ENCODE assay signal across 13 cellular contexts in the genomic region with DNA sequence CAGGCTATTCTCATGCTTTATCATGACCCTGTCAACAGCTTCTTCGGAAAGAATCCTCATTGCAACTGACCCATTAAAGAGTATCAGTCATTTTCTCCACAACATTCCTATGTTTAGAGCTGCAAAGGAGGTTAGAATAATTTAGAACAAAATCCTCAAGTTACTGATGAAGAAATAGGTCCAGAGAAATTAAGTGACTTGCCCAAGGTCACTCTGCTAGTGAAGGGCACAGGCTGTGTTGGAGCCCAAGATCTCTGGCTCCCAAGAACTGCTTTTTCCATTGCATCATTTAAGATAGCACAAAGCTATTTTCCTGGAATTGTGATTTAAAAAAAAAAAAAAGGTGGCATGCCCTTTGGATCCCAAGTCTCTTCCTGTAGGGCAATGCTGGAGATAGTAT. TPM values are rescaled to one million over a fixed set of nuclear protein-coding genes. Genes with fewer than 3 reads are reported as not detected.
DNase-seq lines count a peak whose midpoint lies in the region; ATAC-seq and TF ChIP-seq lines count a peak whose summit lies in the region.
"Had no signal": no experiment of that assay in that cellular context is flagged by ENCODE, and none has a peak within 500 bp of the region (broad histone marks: within the 10 kb centered on the region; RNA-seq: fewer than 3 reads in every experiment).

No MANE protein-coding gene starts in this region.

- H3K4me1 Mint-ChIP-seq in activated CD4-positive, alpha-beta memory T cell treated with anti-CD3 and anti-CD28 coated beads, Interleukin-2, amount 10 ng/mL, durations not matched to agents 7 days and 5 days: peaks cover 56% of the 10 kb centered on the region
- H3K4me1 Mint-ChIP-seq in activated CD4-positive, alpha-beta memory T cell treated with anti-CD3 and anti-CD28 coated beads for 36 hours (ENCODE audit: low read depth): peaks cover 29% of the 10 kb centered on the region
- H3K4me1 Mint-ChIP-seq in activated T-helper 1 cell treated with anti-CD3 and anti-CD28 coated beads, Interleukin-12 subunit alpha, Interleukin-12 subunit beta, Interleukin-2, Interleukin-4 antibody, amounts not matched to agents 30 ng/mL and 10 ng/mL and 1 ng/mL, durations not matched to agents 14 hours and 24 hours and 36 hours (ENCODE audit: low read depth): peaks cover 54% of the 10 kb centered on the region

- no peaks in the 10 kb centered on the region for H3K9me3 ChIP-seq in spleen
- H3K9me3 ChIP-seq: prostate gland had no signal

- POLR2A ChIA-PET in activated CD4-positive, alpha-beta memory T cell treated with anti-CD3 and anti-CD28 coated beads, Interleukin-2, amount 10 ng/mL, durations not matched to agents 7 days and 5 days (lab: Charles Lee): interaction anchor here (1.0 to 4.9 kb wide), 5 partner anchors 9 to 49 kb away, joined by 3 to 44 read pairs (median 15); partner anchors contain the start of genes IRS1 and RHBDD1
- POLR2A ChIA-PET in activated CD4-positive, alpha-beta memory T cell treated with anti-CD3 and anti-CD28 coated beads for 36 hours (lab: Charles Lee): interaction anchor here (1.5 kb wide), 1 partner anchor 10 kb away, joined by 3 read pairs; no protein-coding TSS in a partner anchor

- H3K27ac ChIP-seq in spleen: peak overlapping the region in 6 of 8 donors; percentile 32 to 94 (median 92)

- H3K27me3 ChIP-seq in spleen (replicated peaks in 1 of 7): no peaks in the 10 kb centered on the region

- H3K4me3 ChIP-seq in spleen: no peak overlapping the region

- peaks cover 4 to 51% (median 29%) of the 10 kb centered on the region in 6 donors for H3K4me1 ChIP-seq in spleen
- H3K4me1 ChIP-seq: prostate gland had no signal

- no peak overlapping the region for H3K4me3 Mint-ChIP-seq in activated CD4-positive, alpha-beta memory T cell treated with anti-CD3 and anti-CD28 coated beads, Interleukin-2, amount 10 ng/mL, durations not matched to agents 7 days and 5 days
- H3K4me3 Mint-ChIP-seq in activated CD4-positive, alpha-beta memory T cell treated with anti-CD3 and anti-CD28 coated beads for 36 hours: no peak overlapping the region
- peak overlapping the region; percentile 89 for H3K4me3 Mint-ChIP-seq in activated T-helper 1 cell treated with anti-CD3 and anti-CD28 coated beads, Interleukin-12 subunit alpha, Interleukin-12 subunit beta, Interleukin-2, Interleukin-4 antibody, amounts not matched to agents 30 ng/mL and 10 ng/mL and 1 ng/mL, durations not matched to agents 14 hours and 24 hours and 36 hours

- ATAC-seq in left ventricle myocardium superior (peak; percentile 23), GM18517 (IDR thresholded peaks at IDR 0.05; ENCODE audit: unreplicated experiment) (no peak)

- H3K36me3 ChIP-seq in spleen: no peaks in the 10 kb centered on the region
- H3K36me3 ChIP-seq: prostate gland had no signal

- no peaks in the 10 kb centered on the region for H3K9me3 Mint-ChIP-seq in activated CD4-positive, alpha-beta memory T cell treated with anti-CD3 and anti-CD28 coated beads, Interleukin-2, amount 10 ng/mL, durations not matched to agents 7 days and 5 days
- H3K9me3 Mint-ChIP-seq in activated CD4-positive, alpha-beta memory T cell treated with anti-CD3 and anti-CD28 coated beads for 36 hours: no peaks in the 10 kb centered on the region
- H3K9me3 Mint-ChIP-seq in activated T-helper 1 cell treated with anti-CD3 and anti-CD28 coated beads, Interleukin-12 subunit alpha, Interleukin-12 subunit beta, Interleukin-2, Interleukin-4 antibody, amounts not matched to agents 30 ng/mL and 10 ng/mL and 1 ng/mL, durations not matched to agents 14 hours and 24 hours and 36 hours: peaks cover 4% of the 10 kb centered on the region

- H3K27ac Mint-ChIP-seq in activated CD4-positive, alpha-beta memory T cell treated with anti-CD3 and anti-CD28 coated beads, Interleukin-2, amount 10 ng/mL, durations not matched to agents 7 days and 5 days: peak overlapping the region; percentile 21
- H3K27ac Mint-ChIP-seq in activated CD4-positive, alpha-beta memory T cell treated with anti-CD3 and anti-CD28 coated beads for 36 hours: no peak overlapping the region
- H3K27ac Mint-ChIP-seq in activated T-helper 1 cell treated with anti-CD3 and anti-CD28 coated beads, Interleukin-12 subunit alpha, Interleukin-12 subunit beta, Interleukin-2, Interleukin-4 antibody, amounts not matched to agents 30 ng/mL and 10 ng/mL and 1 ng/mL, durations not matched to agents 14 hours and 24 hours and 36 hours: peak overlapping the region; percentile 65

- TF ChIP-seq POLR2A in spleen (IDR thresholded peaks at IDR 0.05): no peak

- CTCF ChIA-PET in activated CD4-positive, alpha-beta memory T cell treated with anti-CD3 and anti-CD28 coated beads, Interleukin-2, amount 10 ng/mL, durations not matched to agents 7 days and 5 days (lab: Charles Lee): interaction anchor here (1.1 to 1.5 kb wide), 5 partner anchors 9 to 19 kb away, joined by 4 to 7 read pairs (median 6); partner anchors contain the start of gene IRS1
- CTCF ChIA-PET in activated CD4-positive, alpha-beta memory T cell treated with anti-CD3 and anti-CD28 coated beads for 36 hours (lab: Charles Lee): interaction anchor here (0.6 to 3.4 kb wide), 3 partner anchors 10 to 88 kb away, joined by 3 to 19 read pairs (median 14); partner anchors contain the start of gene IRS1

- intact Hi-C loops in activated CD4-positive, alpha-beta memory T cell treated with anti-CD3 and anti-CD28 coated beads for 36 hours (cut with micrococcal nuclease): loop anchor here (2.0 to 10.0 kb wide), 5 partner anchors 17 to 1865 kb away; partner anchors contain the start of gene MFF
- intact Hi-C loops in activated T-helper 1 cell treated with anti-CD3 and anti-CD28 coated beads, Interleukin-12 subunit alpha, Interleukin-12 subunit beta, Interleukin-2, Interleukin-4 antibody, amounts not matched to agents 30 ng/mL and 10 ng/mL and 1 ng/mL, durations not matched to agents 14 hours and 24 hours and 36 hours (cut with micrococcal nuclease): loop anchor here (2.0 to 10.0 kb wide), 5 partner anchors 17 to 1855 kb away; partner anchors contain the start of gene MFF
- intact Hi-C loops in left ventricle myocardium superior (cut with micrococcal nuclease): no loop called here
- intact Hi-C loops in spleen (cut with DNase I; ENCODE audit: low total_unique reads): no loop called here

- H3K36me3 Mint-ChIP-seq in activated CD4-positive, alpha-beta memory T cell treated with anti-CD3 and anti-CD28 coated beads, Interleukin-2, amount 10 ng/mL, durations not matched to agents 7 days and 5 days (ENCODE audit: low read depth): peaks cover 40% of the 10 kb centered on the region
- peaks cover 3% of the 10 kb centered on the region for H3K36me3 Mint-ChIP-seq in activated CD4-positive, alpha-beta memory T cell treated with anti-CD3 and anti-CD28 coated beads for 36 hours
- peaks cover 18% of the 10 kb centered on the region for H3K36me3 Mint-ChIP-seq in activated T-helper 1 cell treated with anti-CD3 and anti-CD28 coated beads, Interleukin-12 subunit alpha, Interleukin-12 subunit beta, Interleukin-2, Interleukin-4 antibody, amounts not matched to agents 30 ng/mL and 10 ng/mL and 1 ng/mL, durations not matched to agents 14 hours and 24 hours and 36 hours (ENCODE audit: low read depth)

- DNase-seq in activated CD4-positive, alpha-beta memory T cell treated with anti-CD3 and anti-CD28 coated beads, Interleukin-2, amount 10 ng/mL, durations not matched to agents 7 days and 5 days: no peak
- DNase-seq in activated CD4-positive, alpha-beta memory T cell treated with anti-CD3 and anti-CD28 coated beads for 36 hours: no peak
- DNase-seq in activated T-helper 1 cell treated with anti-CD3 and anti-CD28 coated beads, Interleukin-12 subunit alpha, Interleukin-12 subunit beta, Interleukin-2, Interleukin-4 antibody, amounts not matched to agents 30 ng/mL and 10 ng/mL and 1 ng/mL, durations not matched to agents 14 hours and 24 hours and 36 hours (ENCODE audit: low spot score): no peak
- no peak for DNase-seq in left ventricle myocardium superior
- no peak for DNase-seq in spleen
- no peak for DNase-seq in A172 (ENCODE audit: low spot score)
- no peak for DNase-seq in GOT3 (lab: John Stamatoyannopoulos, UW)
- DNase-seq: erythroblast, KBM-7, kidney glomerular epithelial cell, NCI-H2171 had no signal

- no peaks in the 10 kb centered on the region for H3K27me3 Mint-ChIP-seq in activated CD4-positive, alpha-beta memory T cell treated with anti-CD3 and anti-CD28 coated beads, Interleukin-2, amount 10 ng/mL, durations not matched to agents 7 days and 5 days
- no peaks in the 10 kb centered on the region for H3K27me3 Mint-ChIP-seq in activated CD4-positive, alpha-beta memory T cell treated with anti-CD3 and anti-CD28 coated beads for 36 hours
- H3K27me3 Mint-ChIP-seq in activated T-helper 1 cell treated with anti-CD3 and anti-CD28 coated beads, Interleukin-12 subunit alpha, Interleukin-12 subunit beta, Interleukin-2, Interleukin-4 antibody, amounts not matched to agents 30 ng/mL and 10 ng/mL and 1 ng/mL, durations not matched to agents 14 hours and 24 hours and 36 hours (ENCODE audit: insufficient read depth): no peaks in the 10 kb centered on the region

- WGBS in spleen, 5 donors: 74 to 88% (median 81%) methylated on average over 1 of the region's 1 CpG

- TF ChIP-seq CTCF in spleen (IDR thresholded peaks at IDR 0.05 in 8 of 11, conservative IDR thresholded peaks at IDR 0.05 in 3 of 11): no peak

RNA-seq across cellular contexts. Expression of gene IRS1, which starts 9.6 kb away (rescaled TPM):
- total RNA-seq in activated CD4-positive, alpha-beta memory T cell treated with anti-CD3 and anti-CD28 coated beads, Interleukin-2, amount 10 ng/mL, durations not matched to agents 7 days and 5 days: 1 to 10 TPM; 7.2 to 7.4 TPM
- 1 to 10 TPM; 2.0 to 2.1 TPM for total RNA-seq in activated CD4-positive, alpha-beta memory T cell treated with anti-CD3 and anti-CD28 coated beads for 36 hours
- total RNA-seq in activated T-helper 1 cell treated with anti-CD3 and anti-CD28 coated beads, Interleukin-12 subunit alpha, Interleukin-12 subunit beta, Interleukin-2, Interleukin-4 antibody, amounts not matched to agents 30 ng/mL and 10 ng/mL and 1 ng/mL, durations not matched to agents 14 hours and 24 hours and 36 hours: 3.8 and 4.2 TPM in 2 replicates
- total RNA-seq in left ventricle myocardium superior (24.1 TPM), spleen (10 to 100 TPM in 2 of 7 donors, 1 to 10 TPM in 5; 6.2 to 11.6 (median 9.3) TPM)
- 1 to 10 TPM in 2 of 3 donors, under 1 TPM in 1; 0.89 to 1.5 (median 1.2) TPM for polyA plus RNA-seq in spleen
- 6.6 and 7.0 TPM in 2 replicates for total RNA-seq in A172 (2014; rRNA removed; shearing (Covaris generic))

RNA-seq across cellular contexts. Expression of gene RHBDD1, which starts 45.8 kb away (rescaled TPM):
- total RNA-seq in activated CD4-positive, alpha-beta memory T cell treated with anti-CD3 and anti-CD28 coated beads, Interleukin-2, amount 10 ng/mL, durations not matched to agents 7 days and 5 days: 10 to 100 TPM; 38.1 to 43.0 TPM
- total RNA-seq in activated CD4-positive, alpha-beta memory T cell treated with anti-CD3 and anti-CD28 coated beads for 36 hours: 10 to 100 TPM; 38.0 to 41.1 TPM
- total RNA-seq in activated T-helper 1 cell treated with anti-CD3 and anti-CD28 coated beads, Interleukin-12 subunit alpha, Interleukin-12 subunit beta, Interleukin-2, Interleukin-4 antibody, amounts not matched to agents 30 ng/mL and 10 ng/mL and 1 ng/mL, durations not matched to agents 14 hours and 24 hours and 36 hours: 39.9 and 48.0 TPM in 2 replicates
- total RNA-seq in left ventricle myocardium superior (29.8 TPM), spleen (10 to 100 TPM; 27.1 to 67.5 (median 51.2) TPM)
- polyA plus RNA-seq in spleen: 1 to 10 TPM; 6.1 to 8.0 (median 7.6) TPM
- total RNA-seq in A172 (2014; rRNA removed; shearing (Covaris generic)): 3.9 and 5.1 TPM in 2 replicates

Comparison
In these comparisons a context has a peak if more than half of its experiments do, and no peak if none do; other contexts are left out.
1. intact Hi-C loops: an anchor here in activated CD4-positive, alpha-beta memory T cell treated with anti-CD3 and anti-CD28 coated beads for 36 hours (2.0 to 10.0 kb wide) and activated T-helper 1 cell treated with anti-CD3 and anti-CD28 coated beads, Interleukin-12 subunit alpha, Interleukin-12 subunit beta, Interleukin-2, Interleukin-4 antibody, amounts not matched to agents 30 ng/mL and 10 ng/mL and 1 ng/mL, durations not matched to agents 14 hours and 24 hours and 36 hours (2.0 to 10.0 kb wide); none called in left ventricle myocardium superior and spleen.